20 cellular contexts compared by ENCODE assay signal in genomic region chr4:48369771-48370170, GRCh38.
"Had no signal": no experiment of that assay in that cellular context is flagged by ENCODE, and none has a peak within 500 bp of the region (broad histone marks: within the 10 kb centered on the region; RNA-seq: fewer than 3 reads in every experiment).

No MANE protein-coding gene starts in this region.

- H3K36me3 ChIP-seq: cardiac muscle cell, colonic mucosa, gastrocnemius medialis, heart right ventricle, left ventricle myocardium inferior, ovary, thoracic aorta, uterus had no signal

- H3K9me3 Mint-ChIP-seq: activated T-cell treated with anti-CD3 and anti-CD28 coated beads, Interleukin-2, amount 50 U/mL, for 4 hours; neural crest cell; stimulated activated naive CD8-positive, alpha-beta T cell treated with anti-CD3 and anti-CD28 coated beads, Interleukin-15, amount 100 ng/mL, for 72 hours; T-helper 2 cell treated with Interferon-gamma antibody and Interleukin-4, amounts not matched to agents 5 μg/mL and 100 μg/mL, for 36 hours had no signal

- H3K27ac ChIP-seq: colonic mucosa, gastrocnemius medialis, heart right ventricle, left ventricle myocardium inferior, ovary, thoracic aorta, uterus had no signal

- H3K9me3 ChIP-seq: colonic mucosa, gastrocnemius medialis, heart right ventricle, left ventricle myocardium inferior, ovary, thoracic aorta, uterus had no signal

- H3K27me3 Mint-ChIP-seq: activated CD8-positive, alpha-beta memory T cell treated with anti-CD3 and anti-CD28 coated beads, Interleukin-2, amount 10 ng/mL, durations not matched to agents 7 days and 5 days; stimulated activated naive CD8-positive, alpha-beta T cell treated with anti-CD3 and anti-CD28 coated beads, Interleukin-15, amount 100 ng/mL, for 72 hours had no signal

- H3K4me3 Mint-ChIP-seq: activated CD8-positive, alpha-beta memory T cell treated with anti-CD3 and anti-CD28 coated beads, Interleukin-2, amount 10 ng/mL, durations not matched to agents 7 days and 5 days; activated T-cell treated with anti-CD3 and anti-CD28 coated beads, Interleukin-2, amount 50 U/mL, for 4 hours; neural crest cell; stimulated activated naive CD8-positive, alpha-beta T cell treated with anti-CD3 and anti-CD28 coated beads, Interleukin-15, amount 100 ng/mL, for 72 hours; T-helper 2 cell treated with Interferon-gamma antibody and Interleukin-4, amounts not matched to agents 5 μg/mL and 100 μg/mL, for 36 hours had no signal

- ATAC-seq: activated CD4-positive, CD25-positive, alpha-beta regulatory T cell treated with anti-CD3 and anti-CD28 coated beads, Interleukin-2, amount 50 U/mL, for 24 hours; activated CD8-positive, alpha-beta memory T cell treated with anti-CD3 and anti-CD28 coated beads, Interleukin-2, amount 10 ng/mL, durations not matched to agents 7 days and 5 days; activated T-cell treated with anti-CD3 and anti-CD28 coated beads, Interleukin-2, amount 50 U/mL, for 4 hours; gastrocnemius medialis; heart right ventricle; stimulated activated naive CD8-positive, alpha-beta T cell treated with anti-CD3 and anti-CD28 coated beads, Interleukin-15, amount 100 ng/mL, for 72 hours had no signal

- DNase-seq: activated CD4-positive, alpha-beta T cell treated with anti-CD3 and anti-CD28 coated beads, Interleukin-2, amount 50 U/mL, for 4 hours; activated CD8-positive, alpha-beta memory T cell treated with anti-CD3 and anti-CD28 coated beads, Interleukin-2, amount 10 ng/mL, durations not matched to agents 7 days and 5 days; activated naive CD4-positive, alpha-beta T cell; activated T-cell treated with anti-CD3 and anti-CD28 coated beads, Interleukin-2, amount 50 U/mL, for 4 hours; colonic mucosa; effector CD4-positive, alpha-beta T cell; gastrocnemius medialis; heart right ventricle; left ventricle myocardium inferior; mesenchymal stem cell; ovary; stimulated activated CD4-positive, alpha-beta T cell treated with anti-CD3 and anti-CD28 coated beads, Interleukin-15, amount 100 ng/mL, for 24 hours; stimulated activated CD4-positive, alpha-beta T cell treated with anti-CD3 and anti-CD28 coated beads, Interleukin-4, amount 100 ng/mL, for 24 hours; stimulated activated naive CD8-positive, alpha-beta T cell treated with anti-CD3 and anti-CD28 coated beads, Interleukin-15, amount 100 ng/mL, for 72 hours; uterus had no signal

- H3K4me3 ChIP-seq: cardiac muscle cell, colonic mucosa, gastrocnemius medialis, heart right ventricle, left ventricle myocardium inferior, ovary, thoracic aorta, uterus had no signal

- H3K27ac Mint-ChIP-seq: activated CD8-positive, alpha-beta memory T cell treated with anti-CD3 and anti-CD28 coated beads, Interleukin-2, amount 10 ng/mL, durations not matched to agents 7 days and 5 days; stimulated activated naive CD8-positive, alpha-beta T cell treated with anti-CD3 and anti-CD28 coated beads, Interleukin-15, amount 100 ng/mL, for 72 hours; T-helper 2 cell treated with Interferon-gamma antibody and Interleukin-4, amounts not matched to agents 5 μg/mL and 100 μg/mL, for 36 hours had no signal
